13 cellular contexts compared by ENCODE assay signal in genomic region chr4:80035336-80035735, GRCh38. TPM values are rescaled to one million over a fixed set of nuclear protein-coding genes. Genes with fewer than 3 reads are reported as not detected.
DNase-seq lines count a peak whose midpoint lies in the region; ATAC-seq and TF ChIP-seq lines count a peak whose summit lies in the region.
"Had no signal": no experiment of that assay in that cellular context is flagged by ENCODE, and none has a peak within 500 bp of the region (broad histone marks: within the 10 kb centered on the region; RNA-seq: fewer than 3 reads in every experiment).

No MANE protein-coding gene starts in this region.

- peaks cover 40% of the 10 kb centered on the region for H3K36me3 Mint-ChIP-seq in T-helper 1 cell treated with Interleukin-12 subunit alpha and Interleukin-12 subunit beta and Interleukin-4 antibody, amounts not matched to agents 30 μg/mL and 1 μg/mL, for 36 hours (ENCODE audit: low read depth)

- H3K9me3 Mint-ChIP-seq in T-helper 1 cell treated with Interleukin-12 subunit alpha and Interleukin-12 subunit beta and Interleukin-4 antibody, amounts not matched to agents 30 μg/mL and 1 μg/mL, for 36 hours = peaks cover 3% of the 10 kb centered on the region

- H3K9me3 ChIP-seq in DND-41 (ENCODE audit: insufficient read depth, low read length, severe bottlenecking) = peaks cover 4% of the 10 kb centered on the region
- H3K9me3 ChIP-seq in right lobe of liver = no peaks in the 10 kb centered on the region
- H3K9me3 ChIP-seq: SJSA1 had no signal

- H3K27ac ChIP-seq in DND-41 (ENCODE audit: low read length) (peak overlapping the region; percentile 97), right lobe of liver (no peak overlapping the region)
- H3K27ac ChIP-seq: SJSA1 had no signal

- DNase-seq in DND-41 (peak; percentile 59), right lobe of liver (no peak), globus pallidus (ENCODE audit: low spot score) (no peak), lower leg skin (ENCODE audit: low spot score in 2 of 2) (no peak)
- DNase-seq in activated CD4-positive, CD25-positive, alpha-beta regulatory T cell treated with anti-CD3 and anti-CD28 coated beads, Interleukin-2, amount 50 U/mL, for 72 hours = no peak
- DNase-seq: activated T-cell treated with anti-CD3 and anti-CD28 coated beads, Interleukin-2, amount 50 U/mL, for 48 hours; left cardiac atrium; NCI-H187; substantia nigra had no signal

- peak overlapping the region; percentile 42 for H3K4me3 Mint-ChIP-seq in T-helper 1 cell treated with Interleukin-12 subunit alpha and Interleukin-12 subunit beta and Interleukin-4 antibody, amounts not matched to agents 30 μg/mL and 1 μg/mL, for 36 hours

- H3K27me3 Mint-ChIP-seq in T-helper 1 cell treated with Interleukin-12 subunit alpha and Interleukin-12 subunit beta and Interleukin-4 antibody, amounts not matched to agents 30 μg/mL and 1 μg/mL, for 36 hours (ENCODE audit: low read depth) = no peaks in the 10 kb centered on the region

- WGBS in right lobe of liver (ENCODE audit: insufficient coverage, low coverage, low lambda C conversion rate, missing lambda C conversion rate) = 61% methylated on average over 2 of the region's 2 CpGs
- 79 to 92% methylated on average over 2 of the region's 2 CpGs for WGBS in lower leg skin, 2 donors

- H2AFZ ChIP-seq in DND-41 (ENCODE audit: low read depth, low read length) = no peak overlapping the region

- H3K4me1 ChIP-seq in DND-41 (ENCODE audit: insufficient read depth, low read length) = peaks cover 55% of the 10 kb centered on the region
- H3K4me1 ChIP-seq in right lobe of liver = no peaks in the 10 kb centered on the region

- TF ChIP-seq POLR2A in right lobe of liver (IDR thresholded peaks at IDR 0.05) (no peak), lower leg skin (IDR thresholded peaks at IDR 0.05) (no peak), GM18505 (IDR thresholded peaks at IDR 0.05; ENCODE audit: borderline replicate concordance, extremely low read depth, insufficient read depth, insufficient read length) (no peak)

- ATAC-seq in DND-41 (ENCODE audit: insufficient read depth, low read depth) = peak; percentile 76
- ATAC-seq in GM21447 (IDR thresholded peaks at IDR 0.05; ENCODE audit: unreplicated experiment) = peak; percentile 67
- peak; percentile 45 to 77 (median 54) for ATAC-seq in right lobe of liver
- no peak for ATAC-seq in GM18505 (IDR thresholded peaks at IDR 0.05; ENCODE audit: unreplicated experiment)

- H3K27ac Mint-ChIP-seq in T-helper 1 cell treated with Interleukin-12 subunit alpha and Interleukin-12 subunit beta and Interleukin-4 antibody, amounts not matched to agents 30 μg/mL and 1 μg/mL, for 36 hours = peak overlapping the region; percentile 79

- no peaks in the 10 kb centered on the region for H4K20me1 ChIP-seq in DND-41 (ENCODE audit: insufficient read depth, low read length)

- H3K36me3 ChIP-seq in DND-41 (ENCODE audit: insufficient read depth, low read length) (peaks cover 40% of the 10 kb centered on the region), right lobe of liver (peaks cover 0 to 28% (median 0%) of the 10 kb centered on the region in 4 donors)

- intact Hi-C loops in right lobe of liver (cut with DNase I) (no loop called here), lower leg skin (cut with DNase I; ENCODE audit: low total_unique reads) (no loop called here)

- peaks cover 33% of the 10 kb centered on the region for H3K4me1 Mint-ChIP-seq in T-helper 1 cell treated with Interleukin-12 subunit alpha and Interleukin-12 subunit beta and Interleukin-4 antibody, amounts not matched to agents 30 μg/mL and 1 μg/mL, for 36 hours (ENCODE audit: low read depth)

- H3K27me3 ChIP-seq in DND-41 (ENCODE audit: insufficient read depth, low read length, poor library complexity) = no peaks in the 10 kb centered on the region
- no peaks in the 10 kb centered on the region for H3K27me3 ChIP-seq in right lobe of liver
- H3K27me3 ChIP-seq: SJSA1 had no signal

- TF ChIP-seq CTCF in DND-41 (IDR thresholded peaks at IDR 0.05; ENCODE audit: borderline replicate concordance, extremely low read depth, low read length, poor library complexity, severe bottlenecking) (no peak), right lobe of liver (IDR thresholded peaks at IDR 0.05) (no peak), lower leg skin (IDR thresholded peaks at IDR 0.05) (no peak)

- peak overlapping the region; percentile 37 for H3K4me2 ChIP-seq in DND-41 (ENCODE audit: insufficient read depth, low read length)

- H3K79me2 ChIP-seq in DND-41 (ENCODE audit: insufficient read depth, low read length) = peaks cover 7% of the 10 kb centered on the region

- H3K4me3 ChIP-seq in DND-41 (ENCODE audit: low read depth in 1 of 2, low read length in 2 of 2) (no peak overlapping the region), right lobe of liver (no peak overlapping the region), lower leg skin (ENCODE audit: low read depth, poor library complexity, severe bottlenecking) (no peak overlapping the region)
- H3K4me3 ChIP-seq: SJSA1 had no signal

- H3K9ac ChIP-seq in DND-41 (ENCODE audit: low read depth, low read length) = peak overlapping the region; percentile 10; the same call in 1 of the 2 replicates

RNA-seq across cellular contexts. Expression of gene ANTXR2, which starts 37.7 kb away (rescaled TPM):
- total RNA-seq in right lobe of liver (10 to 100 TPM; 24.5 to 86.0 (median 33.7) TPM), lower leg skin (10 to 100 TPM; 14.4 to 25.2 (median 19.6) TPM)
